Comparison of ENCODE assay signal across 8 cellular contexts in genomic region chr11:128469220-128469619, GRCh38.
DNase-seq lines count a peak whose midpoint lies in the region; ATAC-seq and TF ChIP-seq lines count a peak whose summit lies in the region.

No MANE protein-coding gene starts in this region.

- H3K27me3 ChIP-seq in subcutaneous abdominal adipose tissue (ENCODE audit: control insufficient read depth in 5 of 5, insufficient read depth in 4 of 5, low read length in 5 of 5), result peaks cover 0 to 2% (median 0%) of the 10 kb centered on the region in 5 donors

- peaks cover 3 to 91% (median 39%) of the 10 kb centered on the region in 5 donors for H3K4me1 ChIP-seq in subcutaneous abdominal adipose tissue (ENCODE audit: control insufficient read depth in 5 of 5, insufficient read depth in 5 of 5, low read length in 5 of 5)

- H3K36me3 ChIP-seq in subcutaneous abdominal adipose tissue (ENCODE audit: control insufficient read depth in 5 of 5, insufficient read depth in 5 of 5, low read length in 5 of 5), result peaks cover 0 to 61% (median 47%) of the 10 kb centered on the region in 5 donors

- ATAC-seq in HG02798 (IDR thresholded peaks at IDR 0.05; ENCODE audit: poor library complexity, unreplicated experiment), result peak; percentile 58

- no peaks in the 10 kb centered on the region for H3K9me3 ChIP-seq in subcutaneous abdominal adipose tissue (ENCODE audit: control insufficient read depth in 5 of 5, low read length in 5 of 5)

- peak; percentile 73 for DNase-seq in activated effector memory CD4-positive, alpha-beta T cell treated with anti-CD3 and anti-CD28 coated beads, Interleukin-2, amount 50 U/mL, for 16 hours
- DNase-seq in activated effector memory CD4-positive, alpha-beta T cell treated with Interleukin-2 at 50 U/mL for 16 hours, result no peak
- DNase-seq in NCI-H2081 (lab: John Stamatoyannopoulos, UW), result no peak
- DNase-seq in NK-92 (lab: John Stamatoyannopoulos, UW; ENCODE audit: unreplicated experiment), result no peak
- DNase-seq in DMS114 treated with DMSO at 0.1 percent for 48 hours (lab: John Stamatoyannopoulos, UW; ENCODE audit: unreplicated experiment), result no peak

- TF ChIP-seq CTCF in VCaP (conservative IDR thresholded peaks at IDR 0.05), result no peak

- H3K9ac ChIP-seq in subcutaneous abdominal adipose tissue (ENCODE audit: low read length in 5 of 5), result no peak overlapping the region

- no peak overlapping the region for H3K4me3 ChIP-seq in subcutaneous abdominal adipose tissue (ENCODE audit: low read depth in 1 of 5, low read length in 5 of 5)

- H3K27ac ChIP-seq in VCaP, result peak overlapping the region; percentile 7; the same call in 1 of the 2 replicates
- peak overlapping the region; percentile 73 for H3K27ac ChIP-seq in subcutaneous abdominal adipose tissue (ENCODE audit: low read depth, low read length)
